ENCODE assay signal across 1 cellular context in the genomic region with DNA sequence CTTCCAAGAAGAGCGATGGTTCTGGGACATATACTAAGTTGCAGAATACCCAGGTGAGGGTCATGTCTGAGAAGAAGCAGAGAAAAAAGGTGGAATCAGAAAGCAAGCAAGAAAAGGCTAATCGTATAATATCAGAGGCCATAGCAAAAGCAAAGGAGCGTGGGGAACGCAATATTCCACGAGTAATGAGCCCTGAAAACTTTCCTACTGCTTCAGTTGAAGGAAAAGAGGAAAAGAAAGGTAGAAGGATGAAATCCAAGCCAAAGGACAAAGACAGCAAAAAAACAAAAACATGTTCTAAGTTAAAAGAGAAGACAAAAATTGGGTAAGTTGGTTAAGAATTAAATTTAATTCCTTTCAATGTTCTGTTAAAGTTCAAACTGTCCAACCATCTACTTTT.
TF ChIP-seq lines count a peak whose summit lies in the region.

No MANE protein-coding gene starts in this region.

TF ChIP-seq in H1, 55 proteins besides CTCF, POLR2A, EP300 and RAD21:
- TF ChIP-seq SIN3A (conservative IDR thresholded peaks at IDR 0.05 in 1 of 2, IDR thresholded peaks at IDR 0.05 in 1 of 2; ENCODE audit: low read depth in 1 of 2, low read length in 2 of 2) (no peak), KDM1A (IDR thresholded peaks at IDR 0.05; ENCODE audit: borderline replicate concordance, low read length) (no peak), SP1 (IDR thresholded peaks at IDR 0.05; ENCODE audit: low read depth, low read length) (no peak), GABPA (IDR thresholded peaks at IDR 0.05; ENCODE audit: borderline replicate concordance, insufficient read depth, low read length) (no peak), TAF1 (IDR thresholded peaks at IDR 0.05; ENCODE audit: low read depth, low read length) (no peak), CREB1 (IDR thresholded peaks at IDR 0.05) (no peak), CTBP2 (IDR thresholded peaks at IDR 0.05; ENCODE audit: borderline replicate concordance, insufficient read depth, insufficient read length, low read length) (no peak), HDAC6 (IDR thresholded peaks at IDR 0.05; ENCODE audit: low read depth, low read length) (no peak), JUN (IDR thresholded peaks at IDR 0.05; ENCODE audit: low read depth, low read length) (no peak), NRF1 (IDR thresholded peaks at IDR 0.05; ENCODE audit: low read depth, low read length) (no peak), TBP (IDR thresholded peaks at IDR 0.05; ENCODE audit: low read depth, low read length) (no peak), BCL11A (IDR thresholded peaks at IDR 0.05; ENCODE audit: low read depth in 2 of 2, low read length in 2 of 2) (no peak)
- TF ChIP-seq, protein P1, sequence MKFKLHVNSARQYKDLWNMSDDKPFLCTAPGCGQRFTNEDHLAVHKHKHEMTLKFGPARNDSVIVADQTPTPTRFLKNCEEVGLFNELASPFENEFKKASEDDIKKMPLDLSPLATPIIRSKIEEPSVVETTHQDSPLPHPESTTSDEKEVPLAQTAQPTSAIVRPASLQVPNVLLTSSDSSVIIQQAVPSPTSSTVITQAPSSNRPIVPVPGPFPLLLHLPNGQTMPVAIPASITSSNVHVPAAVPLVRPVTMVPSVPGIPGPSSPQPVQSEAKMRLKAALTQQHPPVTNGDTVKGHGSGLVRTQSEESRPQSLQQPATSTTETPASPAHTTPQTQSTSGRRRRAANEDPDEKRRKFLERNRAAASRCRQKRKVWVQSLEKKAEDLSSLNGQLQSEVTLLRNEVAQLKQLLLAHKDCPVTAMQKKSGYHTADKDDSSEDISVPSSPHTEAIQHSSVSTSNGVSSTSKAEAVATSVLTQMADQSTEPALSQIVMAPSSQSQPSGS (IDR thresholded peaks at IDR 0.05; ENCODE audit: low read length), result no peak
- TF ChIP-seq, protein P2, sequence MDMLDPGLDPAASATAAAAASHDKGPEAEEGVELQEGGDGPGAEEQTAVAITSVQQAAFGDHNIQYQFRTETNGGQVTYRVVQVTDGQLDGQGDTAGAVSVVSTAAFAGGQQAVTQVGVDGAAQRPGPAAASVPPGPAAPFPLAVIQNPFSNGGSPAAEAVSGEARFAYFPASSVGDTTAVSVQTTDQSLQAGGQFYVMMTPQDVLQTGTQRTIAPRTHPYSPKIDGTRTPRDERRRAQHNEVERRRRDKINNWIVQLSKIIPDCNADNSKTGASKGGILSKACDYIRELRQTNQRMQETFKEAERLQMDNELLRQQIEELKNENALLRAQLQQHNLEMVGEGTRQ (IDR thresholded peaks at IDR 0.05; ENCODE audit: low read length), result no peak
- TF ChIP-seq, protein P3, sequence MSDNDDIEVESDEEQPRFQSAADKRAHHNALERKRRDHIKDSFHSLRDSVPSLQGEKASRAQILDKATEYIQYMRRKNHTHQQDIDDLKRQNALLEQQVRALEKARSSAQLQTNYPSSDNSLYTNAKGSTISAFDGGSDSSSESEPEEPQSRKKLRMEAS (IDR thresholded peaks at IDR 0.05), result no peak
TF ChIP-seq in H1: peak in this region for 0.
